8 cellular contexts compared by ENCODE assay signal in the genomic region with DNA sequence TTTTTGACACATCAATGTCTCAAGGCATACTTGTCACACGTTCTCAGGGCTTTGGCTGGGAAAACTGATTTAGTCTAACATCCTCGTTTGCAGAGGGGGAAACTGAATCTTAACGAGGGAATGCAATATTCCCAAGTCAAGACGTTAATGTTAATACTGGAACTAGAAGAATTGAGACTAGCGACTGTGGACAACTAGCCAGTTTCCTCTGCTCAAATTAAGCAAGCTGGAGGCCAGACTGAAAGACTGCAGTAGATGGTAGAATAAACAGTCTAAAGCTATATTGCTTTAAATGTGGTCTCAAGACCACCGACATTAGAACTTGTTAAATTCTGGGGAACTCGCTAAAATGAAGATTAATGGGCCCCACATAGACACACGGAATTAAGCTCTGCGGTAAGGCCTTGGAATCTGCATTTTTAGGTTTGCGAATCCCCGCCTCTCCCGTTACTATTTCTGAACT. TPM values are rescaled to one million over a fixed set of nuclear protein-coding genes. Genes with fewer than 3 reads are reported as not detected.
A peak's percentile ranks its signal among the peaks of the same experiment; 100 is the strongest.
DNase-seq lines count a peak whose midpoint lies in the region; ATAC-seq, FAIRE-seq and TF ChIP-seq lines count a peak whose summit lies in the region.

No MANE protein-coding gene starts in this region.

- H3K9me3 ChIP-seq in CD4-positive, alpha-beta T cell (ENCODE audit: control insufficient read depth, low read length) = no peaks in the 10 kb centered on the region
- H3K9me3 ChIP-seq in gastroesophageal sphincter = no peaks in the 10 kb centered on the region

- TF ChIP-seq EP300 in gastroesophageal sphincter (IDR thresholded peaks at IDR 0.05) = no peak

- H3K27ac ChIP-seq in CD4-positive, alpha-beta T cell (ENCODE audit: low read depth, low read length) = peak overlapping the region; percentile 69
- peak overlapping the region; percentile 64 to 93 (median 90) for H3K27ac ChIP-seq in gastroesophageal sphincter

- no peaks in the 10 kb centered on the region for H3K27me3 Mint-ChIP-seq in CD4-positive, alpha-beta T cell

- H3K27me3 ChIP-seq in CD4-positive, alpha-beta T cell (ENCODE audit: control insufficient read depth, insufficient read depth, low read length) = no peaks in the 10 kb centered on the region
- H3K27me3 ChIP-seq in H7 (ENCODE audit: control insufficient read depth, insufficient read depth, low read length) (no peaks in the 10 kb centered on the region), gastroesophageal sphincter (no peaks in the 10 kb centered on the region)

- no peak for TF ChIP-seq CTCF in CD4-positive, alpha-beta T cell (IDR thresholded peaks at IDR 0.05)
- no peak for TF ChIP-seq CTCF in gastroesophageal sphincter (IDR thresholded peaks at IDR 0.05)

- intact Hi-C loops in CD4-positive, alpha-beta T cell (cut with DNase I, micrococcal nuclease) = loop anchor here (1.0 to 2.0 kb wide), 3 partner anchors 52 to 115 kb away; a partner anchor contains a TSS

- no peaks in the 10 kb centered on the region for H3K9me3 Mint-ChIP-seq in CD4-positive, alpha-beta T cell

- peak overlapping the region; percentile 96 for H3K27ac Mint-ChIP-seq in CD4-positive, alpha-beta T cell

- ATAC-seq in CD4-positive, alpha-beta T cell (ENCODE audit: poor library complexity) = peak; percentile 3
- no peak for ATAC-seq in gastroesophageal sphincter

- H3K4me1 Mint-ChIP-seq in CD4-positive, alpha-beta T cell (ENCODE audit: low read depth) = peaks cover 60% of the 10 kb centered on the region

- CTCF ChIA-PET in CD4-positive, alpha-beta T cell (lab: Charles Lee) = interaction anchor here (0.8 to 3.2 kb wide), 8 partner anchors 10 to 1522 kb away, joined by 3 to 32 read pairs (median 3); a partner anchor contains a TSS

- DNase-seq in CD4-positive, alpha-beta T cell = no peak
- no peak for DNase-seq in H7
- DNase-seq in SW480 (ENCODE audit: low spot score) = peak; percentile 3
- DNase-seq in renal cortical epithelial cell (ENCODE audit: low read depth) = peak; percentile 12
- no peak for DNase-seq in CD1c-positive myeloid dendritic cell (ENCODE audit: extremely low spot score)
- DNase-seq in NCI-H69 (lab: John Stamatoyannopoulos, UW) = no peak
- DNase-seq in GM12892 (ENCODE audit: insufficient read length) = no peak

- 0 to 5% methylated on average over 11 to 12 of the region's 12 CpGs for WGBS in gastroesophageal sphincter (ENCODE audit: low coverage in 1 of 2), 2 donors

- H3K4me3 ChIP-seq in H7 (ENCODE audit: insufficient read depth, low read depth, low read length) (peak overlapping the region; percentile 95), gastroesophageal sphincter (peak overlapping the region; percentile 70 to 86)

- H3K36me3 ChIP-seq in H7 (replicated peaks; ENCODE audit: control insufficient read depth, insufficient read depth, low read length) (peaks cover 14% of the 10 kb centered on the region), gastroesophageal sphincter (peaks cover 0 to 26% of the 10 kb centered on the region in 2 donors)

- peaks cover 42% of the 10 kb centered on the region for H3K36me3 Mint-ChIP-seq in CD4-positive, alpha-beta T cell (ENCODE audit: low read depth)

- peak overlapping the region; percentile 98 for H3K4me3 Mint-ChIP-seq in CD4-positive, alpha-beta T cell

- POLR2A ChIA-PET in CD4-positive, alpha-beta T cell (lab: Charles Lee) = interaction anchor here (0.9 to 3.0 kb wide), 19 partner anchors 11 to 1524 kb away, joined by 3 to 78 read pairs (median 4); a partner anchor contains a TSS

- TF ChIP-seq POLR2A in gastroesophageal sphincter (IDR thresholded peaks at IDR 0.05) = no peak
- no peak for TF ChIP-seq POLR2A in GM12892 (IDR thresholded peaks at IDR 0.05; ENCODE audit: low read depth, low read length)

- FAIRE-seq in GM12892 (lab: Jason Lieb, UNC) = no peak

- peaks cover 5 to 37% (median 12%) of the 10 kb centered on the region in 3 donors for H3K4me1 ChIP-seq in gastroesophageal sphincter

RNA-seq across cellular contexts. Expression of a gene that starts 0.6 kb away (rescaled TPM):
- total RNA-seq in CD4-positive, alpha-beta T cell = 10 to 100 TPM; 43.7 to 50.5 TPM
- total RNA-seq in H7 (2014; rRNA removed; shearing (Covaris generic)) = 44.8 and 58.0 TPM in 2 replicates
- 10 to 100 TPM; 17.5 to 29.1 (median 21.2) TPM for total RNA-seq in gastroesophageal sphincter
- 33.3 and 41.0 TPM in 2 replicates for total RNA-seq in renal cortical epithelial cell
- polyA plus RNA-seq in GM12892 (2012; ENCODE audit: missing spikeins) = 66.4 TPM

RNA-seq across cellular contexts. Expression of a gene that starts 49.8 kb away (rescaled TPM):
- total RNA-seq in CD4-positive, alpha-beta T cell = 1 to 10 TPM; 6.0 to 7.8 TPM
- 31.6 and 33.7 TPM in 2 replicates for total RNA-seq in H7 (2014; rRNA removed; shearing (Covaris generic))
- total RNA-seq in gastroesophageal sphincter (10 to 100 TPM; 16.4 to 23.5 (median 19.0) TPM), renal cortical epithelial cell (16.3 and 29.4 TPM in 2 replicates)
- 13.1 TPM for polyA plus RNA-seq in GM12892 (2012; ENCODE audit: missing spikeins)

Comparison
In these comparisons a context has a peak if more than half of its experiments do, and no peak if none do; other contexts are left out.
1. DNase-seq: peak in SW480 (single experiment) and renal cortical epithelial cell (single experiment); none in CD4-positive, alpha-beta T cell (0 of 10), H7 (single experiment), CD1c-positive myeloid dendritic cell (single experiment), NCI-H69 (single experiment) and GM12892 (single experiment).